Comparison of ENCODE assay signal across 27 cellular contexts in the genomic region with DNA sequence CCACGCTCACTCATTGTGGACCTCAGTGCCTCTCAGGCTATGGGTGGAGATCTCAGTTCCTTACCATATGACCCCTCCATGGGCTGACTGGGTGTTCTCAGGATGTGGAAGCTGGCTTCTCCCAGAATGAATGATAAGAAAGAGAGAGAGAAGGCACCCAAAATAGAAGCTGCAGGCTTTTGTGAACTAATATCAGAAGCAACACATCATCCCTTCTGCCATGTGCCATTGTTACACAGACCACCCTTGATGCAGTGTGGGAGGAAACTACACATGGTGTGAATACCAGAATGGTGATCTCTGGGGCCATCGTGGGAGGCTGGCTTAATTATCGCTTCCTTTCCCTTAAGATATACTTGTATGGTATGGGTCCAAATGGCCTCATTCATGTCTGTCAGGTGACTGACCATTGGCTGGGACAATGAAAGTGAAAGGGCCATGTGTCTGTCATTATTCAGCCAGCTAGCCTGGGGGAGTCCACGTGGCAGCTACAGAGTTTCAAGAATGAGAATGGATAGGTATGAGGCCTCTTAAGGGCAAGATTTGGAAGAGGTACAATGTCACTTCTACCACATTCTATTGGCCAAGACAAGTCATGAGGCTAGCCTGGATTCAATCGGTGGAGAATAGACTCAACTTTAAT. TPM values are rescaled to one million over a fixed set of nuclear protein-coding genes. Genes with fewer than 3 reads are reported as not detected.
A peak's percentile ranks its signal among the peaks of the same experiment; 100 is the strongest.
DNase-seq lines count a peak whose midpoint lies in the region; ATAC-seq, FAIRE-seq and TF ChIP-seq lines count a peak whose summit lies in the region.
"Had no signal": no experiment of that assay in that cellular context is flagged by ENCODE, and none has a peak within 500 bp of the region (broad histone marks: within the 10 kb centered on the region; RNA-seq: fewer than 3 reads in every experiment).

No MANE protein-coding gene starts in this region.

- H3K4me3 Mint-ChIP-seq in T-helper 17 cell (no peak overlapping the region), nephron (no peak overlapping the region)
- H3K4me3 Mint-ChIP-seq: activated CD4-positive, alpha-beta T cell treated with anti-CD3 and anti-CD28 coated beads for 36 hours; activated naive CD4-positive, alpha-beta T cell treated with anti-CD3 and anti-CD28 coated beads, Interleukin-2, amount 50 U/mL, for 24 hours; T-helper 1 cell treated with Interleukin-12 subunit alpha and Interleukin-12 subunit beta and Interleukin-4 antibody, amounts not matched to agents 30 μg/mL and 1 μg/mL, for 36 hours had no signal

- intact Hi-C loops in adrenal gland (cut with DNase I), result no loop called here

- no peak for ATAC-seq in T-helper 17 cell
- ATAC-seq: activated CD4-positive, alpha-beta T cell treated with anti-CD3 and anti-CD28 coated beads for 36 hours; lower lobe of right lung; mucosa of descending colon; pancreas had no signal

- TF ChIP-seq CTCF in nephron (IDR thresholded peaks at IDR 0.05; ENCODE audit: unreplicated experiment in 3 of 3), result no peak
- TF ChIP-seq CTCF in adrenal gland (IDR thresholded peaks at IDR 0.05), result no peak

- no peak overlapping the region for H3K27ac ChIP-seq in adrenal gland
- H3K27ac ChIP-seq: lower lobe of right lung, pancreas, spleen, thyroid gland, uterus had no signal

- DNase-seq in CD1c-positive myeloid dendritic cell (ENCODE audit: extremely low spot score), result peak; percentile 58
- no peak for DNase-seq in GM19239 (ENCODE audit: insufficient read length, low spot score)
- DNase-seq in T-helper 17 cell, result no peak
- no peak for DNase-seq in RCC 7860 (ENCODE audit: low spot score)
- DNase-seq in adrenal gland, result no peak
- DNase-seq in NCI-H2171 treated with DMSO at 0.1 percent for 48 hours (lab: John Stamatoyannopoulos, UW), result no peak
- no peak for DNase-seq in amniotic stem cell (lab: John Stamatoyannopoulos, UW)
- DNase-seq: activated CD4-positive, alpha-beta T cell treated with anti-CD3 and anti-CD28 coated beads for 36 hours; hippocampal formation; KBM-7; lower lobe of right lung; mucosa of descending colon; NCI-H1092; NCI-H1694 treated with DMSO at 0.1 percent for 48 hours; NCI-H510A; pancreas; SK-N-SH; spleen; stimulated activated CD4-positive, alpha-beta T cell treated with anti-CD3 and anti-CD28 coated beads, Interleukin-2, amount 100 ng/mL, for 24 hours; stimulated activated CD8-positive, alpha-beta memory T cell treated with anti-CD3 and anti-CD28 coated beads, Interleukin-4, amount 100 ng/mL, for 48 hours; thyroid gland; uterus had no signal

- H3K27ac Mint-ChIP-seq in T-helper 17 cell (peak overlapping the region; percentile 8), nephron (peak overlapping the region; percentile 21 to 58 (median 38))
- H3K27ac Mint-ChIP-seq: activated CD4-positive, alpha-beta T cell treated with anti-CD3 and anti-CD28 coated beads for 36 hours; activated naive CD4-positive, alpha-beta T cell treated with anti-CD3 and anti-CD28 coated beads, Interleukin-2, amount 50 U/mL, for 24 hours; activated T-helper 2 cell treated with anti-CD3 and anti-CD28 coated beads, Interferon-gamma antibody, Interleukin-2, Interleukin-4, amounts not matched to agents 10 μg/mL and 5 μg/mL and 100 μg/mL, durations not matched to agents 14 hours and 24 hours and 36 hours; T-helper 1 cell treated with Interleukin-12 subunit alpha and Interleukin-12 subunit beta and Interleukin-4 antibody, amounts not matched to agents 30 μg/mL and 1 μg/mL, for 36 hours had no signal

- no peak for TF ChIP-seq POLR2A in adrenal gland (IDR thresholded peaks at IDR 0.05)

- no peaks in the 10 kb centered on the region for H3K9me3 Mint-ChIP-seq in nephron
- H3K9me3 Mint-ChIP-seq: activated naive CD4-positive, alpha-beta T cell treated with anti-CD3 and anti-CD28 coated beads, Interleukin-2, amount 50 U/mL, for 24 hours; T-helper 1 cell treated with Interleukin-12 subunit alpha and Interleukin-12 subunit beta and Interleukin-4 antibody, amounts not matched to agents 30 μg/mL and 1 μg/mL, for 36 hours had no signal

- H3K4me1 Mint-ChIP-seq in T-helper 17 cell, result peaks cover 41% of the 10 kb centered on the region
- H3K4me1 Mint-ChIP-seq in nephron, result peaks cover 25% of the 10 kb centered on the region

- H3K4me3 ChIP-seq in adrenal gland, result no peak overlapping the region
- H3K4me3 ChIP-seq: lower lobe of right lung, mucosa of descending colon, pancreas, spleen, thyroid gland, uterus had no signal

- H3K9me3 ChIP-seq in T-helper 17 cell (ENCODE audit: control insufficient read depth, low read length, poor library complexity, severe bottlenecking), result no peaks in the 10 kb centered on the region
- no peaks in the 10 kb centered on the region for H3K9me3 ChIP-seq in adrenal gland (replicated peaks in 1 of 3)
- H3K9me3 ChIP-seq: lower lobe of right lung, mucosa of descending colon, pancreas, SK-N-SH, spleen, thyroid gland, uterus had no signal

- H3K36me3 ChIP-seq in adrenal gland (replicated peaks in 1 of 2), result no peaks in the 10 kb centered on the region
- H3K36me3 ChIP-seq: lower lobe of right lung, pancreas, spleen, thyroid gland, uterus had no signal

- H3K36me3 Mint-ChIP-seq in T-helper 17 cell (ENCODE audit: low read depth) (peaks cover 2% of the 10 kb centered on the region), nephron (ENCODE audit: low read depth) (no peaks in the 10 kb centered on the region)
- H3K36me3 Mint-ChIP-seq: activated naive CD4-positive, alpha-beta T cell treated with anti-CD3 and anti-CD28 coated beads, Interleukin-2, amount 50 U/mL, for 24 hours had no signal

- WGBS in adrenal gland, 4 donors, result 79 to 90% (median 85%) methylated on average over 5 of the region's 5 CpGs

- peaks cover 36 to 52% of the 10 kb centered on the region in 2 donors for H3K4me1 ChIP-seq in adrenal gland (replicated peaks in 1 of 2)
- H3K4me1 ChIP-seq: uterus had no signal

- FAIRE-seq in GM19239 (lab: Jason Lieb, UNC) (peak; percentile 56), RCC 7860 (lab: Jason Lieb, UNC) (no peak)
- FAIRE-seq: endothelial cell of umbilical vein, pancreas had no signal

- H3K27me3 ChIP-seq in adrenal gland, result no peaks in the 10 kb centered on the region
- H3K27me3 ChIP-seq: pancreas, spleen, thyroid gland, uterus had no signal

- no peaks in the 10 kb centered on the region for H3K27me3 Mint-ChIP-seq in T-helper 17 cell
- H3K27me3 Mint-ChIP-seq in nephron (ENCODE audit: low read depth), result peaks cover 6% of the 10 kb centered on the region
- H3K27me3 Mint-ChIP-seq: activated naive CD4-positive, alpha-beta T cell treated with anti-CD3 and anti-CD28 coated beads, Interleukin-2, amount 50 U/mL, for 24 hours had no signal

RNA-seq across cellular contexts. Expression of gene BCAR3, which starts 29.4 kb away (rescaled TPM):
- total RNA-seq in T-helper 17 cell (1 to 10 TPM in 1 of 2 donors, under 1 TPM in 1; 0.87 to 1.0 TPM), adrenal gland (10 to 100 TPM; 12.7 to 31.6 (median 23.9) TPM)
- polyA plus RNA-seq in adrenal gland, result 10 to 100 TPM in 2 of 3 donors, 1 to 10 TPM in 1; 6.5 to 30.6 (median 15.0) TPM

Comparison
In these comparisons a context has a peak if more than half of its experiments do, and no peak if none do; other contexts are left out.
1. RNA of gene BCAR3, which starts 29.4 kb away (total RNA-seq): 12.7 to 31.6 TPM in adrenal gland; 0.87 to 1.0 TPM in T-helper 17 cell; every median in the first group is over 4 times any median in the second.